Comparison of ENCODE assay signal across 8 cellular contexts in genomic region chr17:21129023-21129681, GRCh38. TPM values are rescaled to one million over a fixed set of nuclear protein-coding genes. Genes with fewer than 3 reads are reported as not detected.
A peak's percentile ranks its signal among the peaks of the same experiment; 100 is the strongest.
DNase-seq lines count a peak whose midpoint lies in the region; ATAC-seq and TF ChIP-seq lines count a peak whose summit lies in the region.

No MANE protein-coding gene starts in this region.

- H3K4me3 Mint-ChIP-seq in central memory CD8-positive, alpha-beta T cell: no peak overlapping the region
- H3K4me3 Mint-ChIP-seq in naive thymus-derived CD4-positive, alpha-beta T cell: peak overlapping the region in 7 of 10 donors; percentile 16 to 78 (median 55)
- H3K4me3 Mint-ChIP-seq in glutamatergic neuron (ENCODE audit: unreplicated experiment): no peak overlapping the region

- no peak overlapping the region for H3K27ac ChIP-seq in naive thymus-derived CD4-positive, alpha-beta T cell (ENCODE audit: low read depth, low read length)

- peaks cover 18 to 19% of the 10 kb centered on the region in 2 donors for H3K4me1 ChIP-seq in naive thymus-derived CD4-positive, alpha-beta T cell (ENCODE audit: control insufficient read depth in 2 of 2, insufficient read depth in 2 of 2, low read length in 2 of 2)

- no peaks in the 10 kb centered on the region for H3K27me3 ChIP-seq in naive thymus-derived CD4-positive, alpha-beta T cell (ENCODE audit: control insufficient read depth in 2 of 2, insufficient read depth in 2 of 2, low read length in 2 of 2)

- H3K27me3 Mint-ChIP-seq in central memory CD8-positive, alpha-beta T cell: no peaks in the 10 kb centered on the region
- H3K27me3 Mint-ChIP-seq in naive thymus-derived CD4-positive, alpha-beta T cell: peaks cover 0 to 3% (median 0%) of the 10 kb centered on the region in 5 donors
- peaks cover 3% of the 10 kb centered on the region for H3K27me3 Mint-ChIP-seq in glutamatergic neuron (ENCODE audit: unreplicated experiment)

- POLR2A ChIA-PET in naive thymus-derived CD4-positive, alpha-beta T cell (lab: Charles Lee): interaction anchor here (0.7 to 0.8 kb wide), 3 partner anchors 83 to 185 kb away, joined by 3 to 6 read pairs (median 4); no protein-coding TSS in a partner anchor

- CTCF ChIA-PET in naive thymus-derived CD4-positive, alpha-beta T cell (lab: Charles Lee): interaction anchor here (0.8 to 1.8 kb wide), 2 partner anchors 10 to 49 kb away, joined by 4 to 10 read pairs; no protein-coding TSS in a partner anchor

- H3K4me3 ChIP-seq in naive thymus-derived CD4-positive, alpha-beta T cell (ENCODE audit: low read length): no peak overlapping the region

- TF ChIP-seq CTCF in glutamatergic neuron (IDR thresholded peaks at IDR 0.05; ENCODE audit: partially characterized antibody, unreplicated experiment): no peak

- DNase-seq in DMS53 (lab: John Stamatoyannopoulos, UW): peak; percentile 18
- DNase-seq in DMS53 treated with DMSO at 0.1 percent for 48 hours (lab: John Stamatoyannopoulos, UW; ENCODE audit: unreplicated experiment): no peak
- DNase-seq in M059J (ENCODE audit: low read depth): peak; percentile 15
- no peak for DNase-seq in central memory CD8-positive, alpha-beta T cell (ENCODE audit: low spot score in 2 of 2)
- no peak for DNase-seq in naive thymus-derived CD4-positive, alpha-beta T cell
- no peak for DNase-seq in NCI-H510A (lab: John Stamatoyannopoulos, UW)
- DNase-seq in glutamatergic neuron: no peak

- peak overlapping the region; percentile 56 for H3K27ac Mint-ChIP-seq in central memory CD8-positive, alpha-beta T cell (ENCODE audit: low read depth)
- H3K27ac Mint-ChIP-seq in naive thymus-derived CD4-positive, alpha-beta T cell: peak overlapping the region in 3 of 9 donors; percentile 74 to 89 (median 81)
- no peak overlapping the region for H3K27ac Mint-ChIP-seq in glutamatergic neuron (ENCODE audit: unreplicated experiment)

- intact Hi-C loops in naive thymus-derived CD4-positive, alpha-beta T cell (cut with micrococcal nuclease): loop anchor here in 1 of 2 donors (5.0 kb wide), 1 partner anchor 222 kb away; no protein-coding TSS in a partner anchor

- peaks cover 10% of the 10 kb centered on the region for H3K36me3 Mint-ChIP-seq in central memory CD8-positive, alpha-beta T cell (ENCODE audit: insufficient read depth)
- H3K36me3 Mint-ChIP-seq in naive thymus-derived CD4-positive, alpha-beta T cell: peaks cover 0 to 16% (median 8%) of the 10 kb centered on the region in 5 donors
- peaks cover 9% of the 10 kb centered on the region for H3K36me3 Mint-ChIP-seq in glutamatergic neuron (ENCODE audit: unreplicated experiment)

- peaks cover 0 to 5% (median 0%) of the 10 kb centered on the region in 3 experiments for H3K36me3 ChIP-seq in naive thymus-derived CD4-positive, alpha-beta T cell (ENCODE audit: control insufficient read depth in 2 of 3, insufficient read depth in 3 of 3, low read length in 3 of 3)

- no peaks in the 10 kb centered on the region for H3K9me3 ChIP-seq in naive thymus-derived CD4-positive, alpha-beta T cell (ENCODE audit: control insufficient read depth in 2 of 3, low read length in 3 of 3)

- peaks cover 33% of the 10 kb centered on the region for H3K4me1 Mint-ChIP-seq in central memory CD8-positive, alpha-beta T cell
- H3K4me1 Mint-ChIP-seq in naive thymus-derived CD4-positive, alpha-beta T cell: peaks cover 29 to 65% (median 50%) of the 10 kb centered on the region in 7 donors
- peaks cover 3% of the 10 kb centered on the region for H3K4me1 Mint-ChIP-seq in glutamatergic neuron (ENCODE audit: low read depth, unreplicated experiment)

- no peaks in the 10 kb centered on the region for H3K9me3 Mint-ChIP-seq in central memory CD8-positive, alpha-beta T cell
- H3K9me3 Mint-ChIP-seq in naive thymus-derived CD4-positive, alpha-beta T cell: peaks cover 0 to 17% (median 4%) of the 10 kb centered on the region in 11 donors
- H3K9me3 Mint-ChIP-seq in glutamatergic neuron (ENCODE audit: unreplicated experiment): peaks cover 4% of the 10 kb centered on the region

- ATAC-seq in central memory CD8-positive, alpha-beta T cell (replicated peaks; ENCODE audit: extremely low read depth, poor library complexity, severe bottlenecking): no peak
- no peak for ATAC-seq in naive thymus-derived CD4-positive, alpha-beta T cell
- no peak for ATAC-seq in HG02623 (IDR thresholded peaks at IDR 0.05; ENCODE audit: unreplicated experiment)

RNA-seq across cellular contexts. Expression of gene DHRS7B, which starts 2.4 kb away (rescaled TPM):
- 26.2 and 36.4 TPM in 2 replicates for total RNA-seq in M059J (2014; rRNA removed; shearing (Covaris generic))
- 10 to 100 TPM in 2 of 5 experiments, 1 to 10 TPM in 3; 7.5 to 15.1 (median 10.0) TPM for total RNA-seq in naive thymus-derived CD4-positive, alpha-beta T cell
- 10 to 100 TPM in 1 of 2 donors, 1 to 10 TPM in 1; 5.9 to 13.7 TPM for polyA plus RNA-seq in naive thymus-derived CD4-positive, alpha-beta T cell
- total RNA-seq in glutamatergic neuron (ENCODE audit: unreplicated experiment): 8.3 TPM

Comparison
In these comparisons a context has a peak if more than half of its experiments do, and no peak if none do; other contexts are left out.
1. DNase-seq: peak in DMS53 (single experiment) and M059J (single experiment); none in DMS53 treated with DMSO at 0.1 percent for 48 hours (single experiment), central memory CD8-positive, alpha-beta T cell (0 of 2), naive thymus-derived CD4-positive, alpha-beta T cell (0 of 9), NCI-H510A (single experiment) and glutamatergic neuron (single experiment).
2. H3K4me3 Mint-ChIP-seq: peak in naive thymus-derived CD4-positive, alpha-beta T cell (7 of 10); none in central memory CD8-positive, alpha-beta T cell (single experiment) and glutamatergic neuron (single experiment).